Comparison of ENCODE assay signal across 27 cellular contexts in the genomic region with DNA sequence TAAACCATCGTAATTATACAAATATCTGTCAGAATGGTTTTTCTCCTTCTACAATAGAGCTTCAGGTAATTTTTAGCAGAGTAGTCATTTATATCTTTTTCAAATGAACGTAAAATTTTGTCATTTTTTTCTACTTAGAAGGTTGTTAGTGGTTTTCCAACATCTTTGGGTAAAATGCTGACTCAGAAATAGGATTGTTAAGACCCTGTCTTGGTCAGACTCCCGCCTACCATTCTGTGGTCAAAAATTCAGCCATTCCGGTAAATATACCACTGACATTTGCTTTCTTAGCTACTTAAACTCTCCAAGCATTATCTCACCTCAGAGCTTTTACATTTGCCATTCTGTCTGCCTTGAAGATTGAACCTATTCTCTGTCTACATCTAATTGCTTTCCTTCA.
"Had no signal": no experiment of that assay in that cellular context is flagged by ENCODE, and none has a peak within 500 bp of the region (broad histone marks: within the 10 kb centered on the region; RNA-seq: fewer than 3 reads in every experiment).

No MANE protein-coding gene starts in this region.

- H3K27ac ChIP-seq: hepatocyte, left ventricle myocardium inferior, neural progenitor cell, neutrophil, ovary, right atrium auricular region, skin epidermis, spleen, tibial nerve, uterus had no signal

- H3K4me3 ChIP-seq: hepatocyte, left ventricle myocardium inferior, lung, neural progenitor cell, ovary, right atrium auricular region, skin epidermis, spleen, tibial nerve, uterus had no signal

- H3K4me1 ChIP-seq: left ventricle myocardium inferior, right atrium auricular region, spleen, tibial nerve, uterus had no signal

- H3K4me3 Mint-ChIP-seq: mesothelial cell of epicardium; naive B cell; natural killer cell; nephron progenitor cell; neural progenitor cell; stimulated activated memory B cell treated with anti-CD40 and anti-IgM and Interleukin-4, amounts not matched to agents 10 μg/mL and 1 μg/mL and 100 μg/mL, for 72 hours; stimulated activated naive CD8-positive, alpha-beta T cell treated with anti-CD3 and anti-CD28 coated beads, Interleukin-15, amount 100 ng/mL, for 72 hours; type B pancreatic cell had no signal

- H3K36me3 ChIP-seq: left ventricle myocardium inferior, neural progenitor cell, neutrophil, ovary, right atrium auricular region, spleen, tibial nerve, uterus had no signal

- H3K9ac ChIP-seq: neural progenitor cell had no signal

- H3K27me3 ChIP-seq: hepatocyte, neural progenitor cell, neutrophil, ovary, right atrium auricular region, spleen, tibial nerve, uterus had no signal

- H2AFZ ChIP-seq: hepatocyte, neural progenitor cell had no signal

- DNase-seq: islet precursor cell; left ventricle myocardium inferior; mesendoderm; naive B cell; natural killer cell; nephron progenitor cell; occipital lobe; ovary; spleen; stimulated activated CD4-positive, alpha-beta T cell treated with anti-CD3 and anti-CD28 coated beads, Interleukin-4, amount 100 ng/mL, for 24 hours; stimulated activated CD8-positive, alpha-beta memory T cell treated with anti-CD3 and anti-CD28 coated beads, Interleukin-4, amount 100 ng/mL, for 48 hours; stimulated activated naive CD4-positive, alpha-beta T cell treated with Interleukin-2 at 50 U/mL for 16 hours; stimulated activated naive CD8-positive, alpha-beta T cell treated with anti-CD3 and anti-CD28 coated beads, Interleukin-15, amount 100 ng/mL, for 72 hours; substantia nigra; uterus had no signal

- H3K27ac Mint-ChIP-seq: mesothelial cell of epicardium; naive B cell; natural killer cell; nephron progenitor cell; neural progenitor cell; stimulated activated memory B cell treated with anti-CD40 and anti-IgM and Interleukin-4, amounts not matched to agents 10 μg/mL and 1 μg/mL and 100 μg/mL, for 72 hours; stimulated activated naive CD8-positive, alpha-beta T cell treated with anti-CD3 and anti-CD28 coated beads, Interleukin-15, amount 100 ng/mL, for 72 hours; type B pancreatic cell had no signal

- H3K79me2 ChIP-seq: hepatocyte had no signal

- H3K9me3 Mint-ChIP-seq: mesothelial cell of epicardium; naive B cell; nephron progenitor cell; neural progenitor cell; stimulated activated memory B cell treated with anti-CD40 and anti-IgM and Interleukin-4, amounts not matched to agents 10 μg/mL and 1 μg/mL and 100 μg/mL, for 72 hours; stimulated activated naive CD8-positive, alpha-beta T cell treated with anti-CD3 and anti-CD28 coated beads, Interleukin-15, amount 100 ng/mL, for 72 hours; type B pancreatic cell had no signal

- H3K4me1 Mint-ChIP-seq: mesothelial cell of epicardium; naive B cell; natural killer cell; nephron progenitor cell; stimulated activated memory B cell treated with anti-CD40 and anti-IgM and Interleukin-4, amounts not matched to agents 10 μg/mL and 1 μg/mL and 100 μg/mL, for 72 hours; stimulated activated naive CD8-positive, alpha-beta T cell treated with anti-CD3 and anti-CD28 coated beads, Interleukin-15, amount 100 ng/mL, for 72 hours had no signal

- ATAC-seq: natural killer cell; sciatic nerve; stimulated activated memory B cell treated with anti-CD40 and anti-IgM and Interleukin-4, amounts not matched to agents 10 μg/mL and 1 μg/mL and 100 μg/mL, for 72 hours; stimulated activated naive CD8-positive, alpha-beta T cell treated with anti-CD3 and anti-CD28 coated beads, Interleukin-15, amount 100 ng/mL, for 72 hours had no signal

- H3K36me3 Mint-ChIP-seq: mesothelial cell of epicardium; naive B cell; natural killer cell; neural progenitor cell; stimulated activated memory B cell treated with anti-CD40 and anti-IgM and Interleukin-4, amounts not matched to agents 10 μg/mL and 1 μg/mL and 100 μg/mL, for 72 hours; type B pancreatic cell had no signal

- H3K27me3 Mint-ChIP-seq: naive B cell; progenitor cell of endocrine pancreas; stimulated activated memory B cell treated with anti-CD40 and anti-IgM and Interleukin-4, amounts not matched to agents 10 μg/mL and 1 μg/mL and 100 μg/mL, for 72 hours; stimulated activated naive CD8-positive, alpha-beta T cell treated with anti-CD3 and anti-CD28 coated beads, Interleukin-15, amount 100 ng/mL, for 72 hours; type B pancreatic cell had no signal

- H3K4me2 ChIP-seq: hepatocyte, neural progenitor cell had no signal

- H3K9me3 ChIP-seq: left ventricle myocardium inferior, neutrophil, ovary, right atrium auricular region, spleen, tibial nerve, uterus had no signal
